In the genomic region with DNA sequence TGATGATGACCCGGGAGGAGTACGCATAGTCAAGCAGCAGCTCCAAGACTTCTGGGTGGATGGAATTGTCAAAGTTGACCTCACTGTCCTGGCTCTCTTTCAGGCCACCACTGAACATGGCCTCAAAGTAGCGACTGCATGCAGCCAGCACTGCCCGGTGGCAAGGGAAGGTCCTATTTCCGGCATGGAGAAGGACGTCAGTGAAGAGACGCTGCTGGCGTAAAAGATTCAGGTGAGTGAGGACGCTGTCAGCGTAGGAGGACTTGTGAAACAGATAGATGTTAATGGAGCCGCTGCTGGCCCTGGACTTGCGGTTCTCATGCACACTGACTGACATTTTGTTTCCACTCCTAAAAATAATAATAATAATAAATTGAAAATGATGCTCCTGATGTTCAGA, we compare ENCODE assay signal across 13 cellular contexts.
"Had no signal": no experiment of that assay in that cellular context is flagged by ENCODE, and none has a peak within 500 bp of the region (broad histone marks: within the 10 kb centered on the region; RNA-seq: fewer than 3 reads in every experiment).

No MANE protein-coding gene starts in this region.

- H3K27me3 Mint-ChIP-seq: activated B cell treated with CpG ODN at 0.5 μM for 24 hours had no signal

- H3K9me3 Mint-ChIP-seq: activated B cell treated with CpG ODN at 0.5 μM for 24 hours; activated naive CD8-positive, alpha-beta T cell treated with anti-CD3 and anti-CD28 coated beads, Interleukin-2, amount 10 ng/mL, durations not matched to agents 7 days and 5 days; naive B cell had no signal

- H3K9me3 ChIP-seq: gastroesophageal sphincter, suprapubic skin, upper lobe of left lung had no signal

- FAIRE-seq: islet of Langerhans had no signal

- H3K27ac ChIP-seq: cardiac muscle cell, gastroesophageal sphincter, suprapubic skin, upper lobe of left lung had no signal

- H3K36me3 ChIP-seq: cardiac muscle cell had no signal

- ATAC-seq: gastroesophageal sphincter had no signal

- H3K27me3 ChIP-seq: cardiac muscle cell, gastroesophageal sphincter, suprapubic skin, upper lobe of left lung had no signal

- H3K27ac Mint-ChIP-seq: activated B cell treated with CpG ODN at 0.5 μM for 24 hours; activated CD4-positive, alpha-beta T cell treated with anti-CD3 and anti-CD28 coated beads, Interleukin-2, amount 10 ng/mL, durations not matched to agents 24 days and 14 days; activated naive CD8-positive, alpha-beta T cell treated with anti-CD3 and anti-CD28 coated beads, Interleukin-2, amount 10 ng/mL, durations not matched to agents 7 days and 5 days; stimulated activated naive CD8-positive, alpha-beta T cell treated with anti-CD3 and anti-CD28 coated beads, Interleukin-15, Interleukin-2, amounts not matched to agents 100 ng/mL and 50 ng/mL, for 24 hours had no signal

- H3K36me3 Mint-ChIP-seq: activated naive CD8-positive, alpha-beta T cell treated with anti-CD3 and anti-CD28 coated beads, Interleukin-2, amount 10 ng/mL, durations not matched to agents 7 days and 5 days had no signal

- H3K4me3 Mint-ChIP-seq: activated B cell treated with CpG ODN at 0.5 μM for 24 hours; activated CD4-positive, alpha-beta T cell treated with anti-CD3 and anti-CD28 coated beads, Interleukin-2, amount 10 ng/mL, durations not matched to agents 24 days and 14 days; activated naive CD8-positive, alpha-beta T cell treated with anti-CD3 and anti-CD28 coated beads, Interleukin-2, amount 10 ng/mL, durations not matched to agents 7 days and 5 days; naive B cell; stimulated activated naive CD8-positive, alpha-beta T cell treated with anti-CD3 and anti-CD28 coated beads, Interleukin-15, Interleukin-2, amounts not matched to agents 100 ng/mL and 50 ng/mL, for 24 hours had no signal

- DNase-seq: activated B cell treated with CpG ODN at 0.5 μM for 24 hours; activated CD4-positive, alpha-beta T cell treated with anti-CD3 and anti-CD28 coated beads, Interleukin-2, amount 10 ng/mL, durations not matched to agents 24 days and 14 days; activated naive CD8-positive, alpha-beta T cell treated with anti-CD3 and anti-CD28 coated beads, Interleukin-2, amount 10 ng/mL, durations not matched to agents 7 days and 5 days; naive B cell; nucleus accumbens; T-helper 2 cell; upper lobe of left lung had no signal

- H3K4me3 ChIP-seq: cardiac muscle cell, gastroesophageal sphincter, lung, suprapubic skin, upper lobe of left lung had no signal
